19 cellular contexts compared by ENCODE assay signal in genomic region chr9:69895659-69896058, GRCh38.
"Had no signal": no experiment of that assay in that cellular context is flagged by ENCODE, and none has a peak within 500 bp of the region (broad histone marks: within the 10 kb centered on the region; RNA-seq: fewer than 3 reads in every experiment).

No MANE protein-coding gene starts in this region.

- ATAC-seq: heart left ventricle, left colon, left ventricle myocardium superior, lower lobe of right lung, natural killer cell, pancreas, sciatic nerve had no signal

- FAIRE-seq: colon, islet of Langerhans, pancreas had no signal

- H3K4me1 Mint-ChIP-seq: natural killer cell had no signal

- H3K36me3 Mint-ChIP-seq: natural killer cell had no signal

- DNase-seq: dorsolateral prefrontal cortex; effector CD4-positive, alpha-beta T cell; heart left ventricle; left colon; left ventricle myocardium superior; lower lobe of right lung; natural killer cell; pancreas; stimulated activated CD4-positive, alpha-beta T cell treated with anti-CD3 and anti-CD28 coated beads, Interleukin-12 subunit alpha, Interleukin-12 subunit beta, amount 100 ng/mL, for 4 hours; stimulated activated CD4-positive, alpha-beta T cell treated with anti-CD3 and anti-CD28 coated beads, Interleukin-1b, Interleukin-23, amount 100 ng/mL, for 48 hours; stimulated activated CD4-positive, alpha-beta T cell treated with anti-CD3 and anti-CD28 coated beads, Interleukin-4, amount 100 ng/mL, for 1 hour; stimulated activated CD8-positive, alpha-beta memory T cell treated with anti-CD3 and anti-CD28 coated beads, Interleukin-4, amount 100 ng/mL, for 48 hours; stimulated activated naive CD4-positive, alpha-beta T cell; stomach; thyroid gland; trophoblast cell had no signal

- H3K27ac Mint-ChIP-seq: natural killer cell had no signal

- H3K4me3 Mint-ChIP-seq: natural killer cell had no signal
